8 cellular contexts compared by ENCODE assay signal in the genomic region with DNA sequence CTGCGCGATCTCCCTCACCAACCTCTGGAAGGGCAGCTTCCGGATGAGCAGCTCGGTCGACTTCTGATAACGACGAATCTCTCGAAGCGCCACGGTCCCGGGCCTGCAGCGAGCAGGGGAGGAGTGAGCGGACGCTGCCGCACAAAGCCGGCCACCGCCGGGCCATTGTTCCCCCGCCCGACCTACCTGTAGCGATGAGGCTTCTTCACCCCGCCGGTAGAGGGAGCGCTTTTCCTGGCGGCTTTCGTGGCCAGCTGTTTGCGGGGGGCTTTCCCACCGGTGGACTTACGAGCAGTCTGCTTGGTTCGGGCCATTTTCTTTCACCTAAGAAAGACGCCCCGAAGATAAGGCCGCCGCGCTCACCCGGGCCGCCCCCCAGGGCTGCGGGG. TPM values are rescaled to one million over a fixed set of nuclear protein-coding genes. Genes with fewer than 3 reads are reported as not detected.
DNase-seq lines count a peak whose midpoint lies in the region; ATAC-seq and TF ChIP-seq lines count a peak whose summit lies in the region.

No MANE protein-coding gene starts in this region.

- TF ChIP-seq POLR2A in IMR-90 (IDR thresholded peaks at IDR 0.05; ENCODE audit: low read depth, low read length), result no peak

- H2AK5ac ChIP-seq in IMR-90 (ENCODE audit: low read depth, low read length), result 0 out of 2 replicates have a peak overlapping the region, but pooled peaks have one; percentile 43

- 1% methylated on average over 26 of the region's 38 CpGs; no CpG with 5 or more reads in 1 of the 2 experiments for WGBS in IMR-90 (ENCODE audit: extremely low coverage in 2 of 2, insufficient read length in 1 of 2), 2 experiments

- H2AFZ ChIP-seq in IMR-90 (replicated peaks; ENCODE audit: low read length, poor library complexity), result peak overlapping the region; percentile 82

- peaks cover 11 to 37% of the 10 kb centered on the region in 2 experiments for H3K79me1 ChIP-seq in IMR-90 (ENCODE audit: low read depth in 1 of 2, low read length in 2 of 2)

- H3K27me3 Mint-ChIP-seq in CD8-positive, alpha-beta memory T cell, result peaks cover 0 to 16% of the 10 kb centered on the region in 2 donors
- peaks cover 2% of the 10 kb centered on the region for H3K27me3 Mint-ChIP-seq in activated CD4-positive, alpha-beta T cell treated with anti-CD3 and anti-CD28 coated beads, Interleukin-2, amount 10 ng/mL, durations not matched to agents 7 days and 5 days
- H3K27me3 Mint-ChIP-seq in glutamatergic neuron (ENCODE audit: unreplicated experiment), result peaks cover 5% of the 10 kb centered on the region

- peak overlapping the region; percentile 21 for H2BK5ac ChIP-seq in IMR-90 (ENCODE audit: low read depth, low read length, poor library complexity, severe bottlenecking)

- peak; percentile 3 for ATAC-seq in GM19351 (IDR thresholded peaks at IDR 0.05; ENCODE audit: unreplicated experiment)
- no peak; the same call in 1 of the 2 replicates for ATAC-seq in IMR-90 (ENCODE audit: low read depth)
- no peak for ATAC-seq in GM18858 (IDR thresholded peaks at IDR 0.05; ENCODE audit: unreplicated experiment)

- H3K4me1 ChIP-seq in CD8-positive, alpha-beta memory T cell (ENCODE audit: insufficient read depth, low read length), result peaks cover 35% of the 10 kb centered on the region
- peaks cover 3% of the 10 kb centered on the region for H3K4me1 ChIP-seq in IMR-90 (ENCODE audit: control insufficient read depth, insufficient read depth, low read length)

- peaks cover 19 to 40% (median 20%) of the 10 kb centered on the region in 3 donors for H3K36me3 Mint-ChIP-seq in CD8-positive, alpha-beta memory T cell
- peaks cover 39% of the 10 kb centered on the region for H3K36me3 Mint-ChIP-seq in activated CD4-positive, alpha-beta T cell treated with anti-CD3 and anti-CD28 coated beads, Interleukin-2, amount 10 ng/mL, durations not matched to agents 7 days and 5 days (ENCODE audit: low read depth)
- peaks cover 12% of the 10 kb centered on the region for H3K36me3 Mint-ChIP-seq in glutamatergic neuron (ENCODE audit: unreplicated experiment)

- peak overlapping the region; percentile 93 to 100 (median 98) for H3K4me3 Mint-ChIP-seq in CD8-positive, alpha-beta memory T cell
- H3K4me3 Mint-ChIP-seq in activated CD4-positive, alpha-beta T cell treated with anti-CD3 and anti-CD28 coated beads, Interleukin-2, amount 10 ng/mL, durations not matched to agents 7 days and 5 days, result peak overlapping the region; percentile 89
- peak overlapping the region; percentile 98 for H3K4me3 Mint-ChIP-seq in glutamatergic neuron (ENCODE audit: unreplicated experiment)

- no peak overlapping the region for H2BK20ac ChIP-seq in IMR-90 (ENCODE audit: low read depth, low read length)

- BruUV-seq in IMR-90 (replicated peaks; lab: Mats Ljungman, UMichigan), result no TSS peak

- peak overlapping the region; percentile 81 to 100 (median 91) for H3K27ac Mint-ChIP-seq in CD8-positive, alpha-beta memory T cell
- peak overlapping the region; percentile 98 for H3K27ac Mint-ChIP-seq in activated CD4-positive, alpha-beta T cell treated with anti-CD3 and anti-CD28 coated beads, Interleukin-2, amount 10 ng/mL, durations not matched to agents 7 days and 5 days
- H3K27ac Mint-ChIP-seq in glutamatergic neuron (ENCODE audit: unreplicated experiment), result peak overlapping the region; percentile 93

- in situ Hi-C loops in IMR-90 (cut with MboI; ENCODE audit: low sequenced_read_pairs), result no loop called here
- in situ Hi-C loops in G401 (cut with HindIII; ENCODE audit: low sequenced_read_pairs), result no loop called here

- H3K9me3 ChIP-seq in CD8-positive, alpha-beta memory T cell (ENCODE audit: low read length), result no peaks in the 10 kb centered on the region
- H3K9me3 ChIP-seq in IMR-90 (ENCODE audit: control insufficient read depth, insufficient read depth, low read length), result no peaks in the 10 kb centered on the region

- no peak overlapping the region for H4K5ac ChIP-seq in IMR-90 (ENCODE audit: low read depth, low read length)

- H3K9me1 ChIP-seq in IMR-90 (ENCODE audit: insufficient read depth, low read length), result peaks cover 17% of the 10 kb centered on the region

- no peak for TF ChIP-seq RAD21 in IMR-90 (IDR thresholded peaks at IDR 0.05; ENCODE audit: low read length)

- peak overlapping the region; percentile 86 for H3K4me3 ChIP-seq in CD8-positive, alpha-beta memory T cell (ENCODE audit: low read length)
- peak overlapping the region; percentile 62 for H3K4me3 ChIP-seq in IMR-90 (ENCODE audit: insufficient read depth, low read depth, low read length)

- peak overlapping the region; percentile 31; the same call in 1 of the 2 replicates for H3K23ac ChIP-seq in IMR-90 (ENCODE audit: low read depth, low read length)

- H2BK120ac ChIP-seq in IMR-90 (ENCODE audit: low read depth, low read length), result no peak overlapping the region

- peaks cover 0 to 2% (median 0%) of the 10 kb centered on the region in 5 donors for H3K9me3 Mint-ChIP-seq in CD8-positive, alpha-beta memory T cell
- no peaks in the 10 kb centered on the region for H3K9me3 Mint-ChIP-seq in activated CD4-positive, alpha-beta T cell treated with anti-CD3 and anti-CD28 coated beads, Interleukin-2, amount 10 ng/mL, durations not matched to agents 7 days and 5 days
- peaks cover 14% of the 10 kb centered on the region for H3K9me3 Mint-ChIP-seq in glutamatergic neuron (ENCODE audit: unreplicated experiment)

- H3K18ac ChIP-seq in IMR-90 (ENCODE audit: low read depth, low read length), result no peak overlapping the region; the same call in 1 of the 2 replicates

- H3K27me3 ChIP-seq in CD8-positive, alpha-beta memory T cell (ENCODE audit: insufficient read depth, low read length, poor library complexity, severe bottlenecking), result no peaks in the 10 kb centered on the region
- no peaks in the 10 kb centered on the region for H3K27me3 ChIP-seq in IMR-90 (ENCODE audit: control insufficient read depth, insufficient read depth, low read length)

- H3K27ac ChIP-seq in CD8-positive, alpha-beta memory T cell (ENCODE audit: low read depth, low read length), result peak overlapping the region; percentile 97
- peak overlapping the region; percentile 86 for H3K27ac ChIP-seq in IMR-90 (ENCODE audit: insufficient read depth, low read length)

- TF ChIP-seq CTCF in IMR-90 (conservative IDR thresholded peaks at IDR 0.05; ENCODE audit: low read depth, low read length), result peak; percentile 40
- peak; percentile 86 for TF ChIP-seq CTCF in glutamatergic neuron (IDR thresholded peaks at IDR 0.05; ENCODE audit: partially characterized antibody, unreplicated experiment)

- peak in 3 of 5 donors; percentile 60 to 76 (median 65) for DNase-seq in CD8-positive, alpha-beta memory T cell
- DNase-seq in IMR-90 (peak; percentile 35), glutamatergic neuron (peak; percentile 76), retina (peak; percentile 73), G401 (ENCODE audit: low spot score) (no peak)
- peak; percentile 79 for DNase-seq in activated CD4-positive, alpha-beta T cell treated with anti-CD3 and anti-CD28 coated beads, Interleukin-2, amount 10 ng/mL, durations not matched to agents 7 days and 5 days

- H3K4ac ChIP-seq in IMR-90 (ENCODE audit: low read depth, low read length), result peak overlapping the region; percentile 3; the same call in 1 of the 2 replicates

- peak overlapping the region; percentile 86 for H3K4me2 ChIP-seq in IMR-90 (ENCODE audit: low read depth, low read length)

- H4K91ac ChIP-seq in IMR-90 (ENCODE audit: insufficient read depth, low read depth, low read length), result 0 out of 2 replicates have a peak overlapping the region, but pooled peaks have one; percentile 5

- H3K4me1 Mint-ChIP-seq in CD8-positive, alpha-beta memory T cell, result peaks cover 48 to 65% (median 54%) of the 10 kb centered on the region in 3 donors
- H3K4me1 Mint-ChIP-seq in activated CD4-positive, alpha-beta T cell treated with anti-CD3 and anti-CD28 coated beads, Interleukin-2, amount 10 ng/mL, durations not matched to agents 7 days and 5 days, result peaks cover 47% of the 10 kb centered on the region
- peaks cover 24% of the 10 kb centered on the region for H3K4me1 Mint-ChIP-seq in glutamatergic neuron (ENCODE audit: low read depth, unreplicated experiment)

- intact Hi-C loops in IMR-90 (cut with micrococcal nuclease), result no loop called here

- H2AK9ac ChIP-seq in IMR-90 (replicated peaks; ENCODE audit: low read depth, low read length, poor library complexity), result peak overlapping the region; percentile 70

- POLR2A ChIA-PET in CD8-positive, alpha-beta memory T cell (lab: Charles Lee), result interaction anchor here (0.8 to 5.9 kb wide), 6 partner anchors 11 to 97 kb away, joined by 3 to 79 read pairs (median 6); a partner anchor contains a TSS
- POLR2A ChIA-PET in IMR-90 (lab: Charles Lee; ENCODE audit: unreplicated experiment), result no interaction called here
- POLR2A ChIA-PET in activated CD4-positive, alpha-beta T cell treated with anti-CD3 and anti-CD28 coated beads, Interleukin-2, amount 10 ng/mL, durations not matched to agents 7 days and 5 days (lab: Charles Lee), result interaction anchor here (0.6 to 1.8 kb wide), 3 partner anchors 14 to 86 kb away, joined by 4 to 10 read pairs (median 6); a partner anchor contains a TSS

- peaks cover 21% of the 10 kb centered on the region for H3K36me3 ChIP-seq in CD8-positive, alpha-beta memory T cell (ENCODE audit: insufficient read depth, low read length)
- H3K36me3 ChIP-seq in IMR-90 (ENCODE audit: control insufficient read depth, insufficient read depth, low read length), result peaks cover 23% of the 10 kb centered on the region

- H3K56ac ChIP-seq in IMR-90 (ENCODE audit: extremely low read depth, insufficient read depth, low read length), result no peak overlapping the region; the same call in none of the 2 replicates

- H2BK15ac ChIP-seq in IMR-90 (ENCODE audit: low read depth, low read length), result no peak overlapping the region

- CTCF ChIA-PET in CD8-positive, alpha-beta memory T cell (lab: Charles Lee), result interaction anchor here (0.8 to 4.8 kb wide), 6 partner anchors 14 to 77 kb away, joined by 3 to 47 read pairs (median 4); a partner anchor contains a TSS
- CTCF ChIA-PET in IMR-90 (lab: Yijun Ruan, JAX), result interaction anchor here (1.8 kb wide), 1 partner anchor 13 kb away, joined by 5 read pairs; a partner anchor contains a TSS
- CTCF ChIA-PET in activated CD4-positive, alpha-beta T cell treated with anti-CD3 and anti-CD28 coated beads, Interleukin-2, amount 10 ng/mL, durations not matched to agents 7 days and 5 days (lab: Charles Lee), result interaction anchor here (0.6 to 8.9 kb wide), 8 partner anchors 9 to 77 kb away, joined by 3 to 64 read pairs (median 3); a partner anchor contains a TSS

- peaks cover 55% of the 10 kb centered on the region for H4K20me1 ChIP-seq in IMR-90 (ENCODE audit: insufficient read depth, low read length)

- peak overlapping the region; percentile 61; the same call in 1 of the 2 replicates for H3K14ac ChIP-seq in IMR-90 (replicated peaks; ENCODE audit: low read depth, low read length)

- H4K8ac ChIP-seq in IMR-90 (ENCODE audit: low read depth in 2 of 2, low read length in 2 of 2), result no peak overlapping the region

- dilution Hi-C loops in IMR-90 (cut with HindIII; ENCODE audit: low sequenced_read_pairs, unreplicated experiment), result no loop called here

- H3K9ac ChIP-seq in IMR-90 (ENCODE audit: low read depth, low read length), result peak overlapping the region; percentile 80

RNA-seq across cellular contexts. Expression of a gene that starts 5.8 kb away (rescaled TPM):
- total RNA-seq in CD8-positive, alpha-beta memory T cell, result 10 to 100 TPM; 24.4 to 29.3 TPM
- 32.8 TPM for polyA plus RNA-seq in CD8-positive, alpha-beta memory T cell
- total RNA-seq in IMR-90 (2012; rRNA removed) (15.4 and 15.8 TPM in 2 replicates), glutamatergic neuron (ENCODE audit: unreplicated experiment) (65.5 TPM)
- 16.9 and 17.3 TPM in 2 replicates for polyA plus RNA-seq in IMR-90 (2012; rRNA removed)
- 14.3 and 21.3 TPM in 2 replicates for polyA plus RNA-seq in IMR-90 (2012; cell fraction: cytosol; rRNA removed)
- 35.1 and 41.8 TPM in 2 replicates for polyA plus RNA-seq in IMR-90 (2012; cell fraction: nucleus; rRNA removed; ENCODE audit: low replicate concordance)
- total RNA-seq in activated CD4-positive, alpha-beta T cell treated with anti-CD3 and anti-CD28 coated beads, Interleukin-2, amount 10 ng/mL, durations not matched to agents 7 days and 5 days, result 10 to 100 TPM; 27.1 to 28.7 TPM
- total RNA-seq in G401 (2014; rRNA removed; shearing (Covaris generic)), result 19.1 and 19.6 TPM in 2 replicates

RNA-seq across cellular contexts. Expression of a gene that starts 13.9 kb away (rescaled TPM):
- 10 to 100 TPM; 33.2 to 39.7 TPM for total RNA-seq in CD8-positive, alpha-beta memory T cell
- polyA plus RNA-seq in CD8-positive, alpha-beta memory T cell, result 19.7 TPM
- total RNA-seq in IMR-90 (2012; rRNA removed), result 18.9 and 21.9 TPM in 2 replicates
- polyA plus RNA-seq in IMR-90 (2012; rRNA removed), result 19.9 and 28.7 TPM in 2 replicates
- 34.6 and 48.4 TPM in 2 replicates for polyA plus RNA-seq in IMR-90 (2012; cell fraction: cytosol; rRNA removed)
- 51.9 and 143 TPM in 2 replicates for polyA plus RNA-seq in IMR-90 (2012; cell fraction: nucleus; rRNA removed; ENCODE audit: low replicate concordance)
- 10 to 100 TPM; 40.9 to 44.7 TPM for total RNA-seq in activated CD4-positive, alpha-beta T cell treated with anti-CD3 and anti-CD28 coated beads, Interleukin-2, amount 10 ng/mL, durations not matched to agents 7 days and 5 days
- total RNA-seq in glutamatergic neuron (ENCODE audit: unreplicated experiment), result 18.2 TPM
- total RNA-seq in G401 (2014; rRNA removed; shearing (Covaris generic)), result 68.3 and 87.8 TPM in 2 replicates

RNA-seq across cellular contexts. Expression of a gene that starts 57.6 kb away (rescaled TPM):
- 1 to 10 TPM; 1.8 to 2.1 TPM for total RNA-seq in CD8-positive, alpha-beta memory T cell
- polyA plus RNA-seq in CD8-positive, alpha-beta memory T cell, result 1.5 TPM
- total RNA-seq in IMR-90 (2012; rRNA removed) (under 0.01 TPM in 1 of 2 replicates, not detected in the other), glutamatergic neuron (ENCODE audit: unreplicated experiment) (not detected)
- 0.27 and 0.39 TPM in 2 replicates for polyA plus RNA-seq in IMR-90 (2012; rRNA removed)
- 0.04 and 0.36 TPM in 2 replicates for polyA plus RNA-seq in IMR-90 (2012; cell fraction: cytosol; rRNA removed)
- 0.63 and 1.5 TPM in 2 replicates for polyA plus RNA-seq in IMR-90 (2012; cell fraction: nucleus; rRNA removed; ENCODE audit: low replicate concordance)
- total RNA-seq in activated CD4-positive, alpha-beta T cell treated with anti-CD3 and anti-CD28 coated beads, Interleukin-2, amount 10 ng/mL, durations not matched to agents 7 days and 5 days, result under 1 TPM; 0.55 to 0.96 TPM
- 0.06 TPM in 1 of 2 replicates, not detected in the other for total RNA-seq in G401 (2014; rRNA removed; shearing (Covaris generic))
